ENCODE assay signal across 8 cellular contexts in genomic region chr20:36273414-36274247, GRCh38.
DNase-seq lines count a peak whose midpoint lies in the region; ATAC-seq and TF ChIP-seq lines count a peak whose summit lies in the region.

No MANE protein-coding gene starts in this region.

- H3K4me3 ChIP-seq in AG04449 (ENCODE audit: low read depth, low read length) (no peak overlapping the region), GM12864 (ENCODE audit: low read depth, low read length) (no peak overlapping the region)

- TF ChIP-seq CTCF in AG04449 (IDR thresholded peaks at IDR 0.05; ENCODE audit: insufficient read depth, low read length, missing control alignments): peak; percentile 10
- peak; percentile 50 for TF ChIP-seq CTCF in GM12864 (IDR thresholded peaks at IDR 0.05; ENCODE audit: low read depth, low read length, missing control alignments)

- DNase-seq in AG04449 (ENCODE audit: low read depth, low spot score) (no peak), GM12864 (ENCODE audit: low read depth) (no peak), glomerular visceral epithelial cell (ENCODE audit: extremely low spot score) (peak; percentile 21), MV-4-11 (lab: John Stamatoyannopoulos, UW) (no peak), NCI-H128 (lab: John Stamatoyannopoulos, UW; ENCODE audit: unreplicated experiment) (no peak)
- DNase-seq in effector CD8-positive, alpha-beta T cell (lab: John Stamatoyannopoulos, UW): no peak

- ATAC-seq in SK-N-SH treated with all-trans-retinoic acid at 6 μM for 48 hours (0 out of 3 replicates have a peak, but pooled peaks have one; percentile 38), HG02884 (IDR thresholded peaks at IDR 0.05; ENCODE audit: unreplicated experiment) (no peak)

- CTCF ChIA-PET in AG04449 (lab: Yijun Ruan, JAX): interaction anchor here (0.8 to 4.1 kb wide), 7 partner anchors 9 to 170 kb away, joined by 3 to 73 read pairs (median 4); no protein-coding TSS in a partner anchor

- POLR2A ChIA-PET in AG04449 (lab: Yijun Ruan, JAX): interaction anchor here (0.6 kb wide), 1 partner anchor 141 kb away, joined by 3 read pairs; no protein-coding TSS in a partner anchor

TF ChIP-seq in SK-N-SH treated with all-trans-retinoic acid at 6 μM for 48 hours, 23 proteins besides CTCF, POLR2A, EP300 and RAD21:
- TF ChIP-seq, protein P1, sequence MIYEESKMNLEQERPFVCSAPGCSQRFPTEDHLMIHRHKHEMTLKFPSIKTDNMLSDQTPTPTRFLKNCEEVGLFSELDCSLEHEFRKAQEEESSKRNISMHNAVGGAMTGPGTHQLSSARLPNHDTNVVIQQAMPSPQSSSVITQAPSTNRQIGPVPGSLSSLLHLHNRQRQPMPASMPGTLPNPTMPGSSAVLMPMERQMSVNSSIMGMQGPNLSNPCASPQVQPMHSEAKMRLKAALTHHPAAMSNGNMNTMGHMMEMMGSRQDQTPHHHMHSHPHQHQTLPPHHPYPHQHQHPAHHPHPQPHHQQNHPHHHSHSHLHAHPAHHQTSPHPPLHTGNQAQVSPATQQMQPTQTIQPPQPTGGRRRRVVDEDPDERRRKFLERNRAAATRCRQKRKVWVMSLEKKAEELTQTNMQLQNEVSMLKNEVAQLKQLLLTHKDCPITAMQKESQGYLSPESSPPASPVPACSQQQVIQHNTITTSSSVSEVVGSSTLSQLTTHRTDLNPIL (CRISPR knock-in tag; IDR thresholded peaks at IDR 0.05; ENCODE audit: low read depth): no peak
- no peak for TF ChIP-seq ZNF8 (CRISPR knock-in tag; IDR thresholded peaks at IDR 0.05)
- no peak for TF ChIP-seq ISL1 (CRISPR knock-in tag; IDR thresholded peaks at IDR 0.05)
- no peak for TF ChIP-seq PPARA (CRISPR knock-in tag; IDR thresholded peaks at IDR 0.05; ENCODE audit: borderline replicate concordance)
- TF ChIP-seq GLIS3 (CRISPR knock-in tag; IDR thresholded peaks at IDR 0.05): no peak
- no peak for TF ChIP-seq ZFP30 (CRISPR knock-in tag; IDR thresholded peaks at IDR 0.05)
- TF ChIP-seq ZNF70 (CRISPR knock-in tag; IDR thresholded peaks at IDR 0.05): no peak
TF ChIP-seq in SK-N-SH treated with all-trans-retinoic acid at 6 μM for 48 hours: peak in this region for 0.
